Comparison of ENCODE assay signal across 7 cellular contexts in genomic region chr1:87715052-87715451, GRCh38.
"Had no signal": no experiment of that assay in that cellular context is flagged by ENCODE, and none has a peak within 500 bp of the region (broad histone marks: within the 10 kb centered on the region; RNA-seq: fewer than 3 reads in every experiment).

No MANE protein-coding gene starts in this region.

- H3K9me3 ChIP-seq: HAP-1 had no signal

- H3K27ac ChIP-seq: GM23248, HL-60 had no signal

- H2AFZ ChIP-seq: GM23248 had no signal

- DNase-seq: GM23248, GOT3, H7, KBM-7 had no signal

- ATAC-seq: HepG2 had no signal

- H3K36me3 ChIP-seq: HAP-1 had no signal

- H3K4me3 ChIP-seq: GM23248, HAP-1 had no signal

- H3K9ac ChIP-seq: GM23248 had no signal
